8 cellular contexts compared by ENCODE assay signal in the genomic region with DNA sequence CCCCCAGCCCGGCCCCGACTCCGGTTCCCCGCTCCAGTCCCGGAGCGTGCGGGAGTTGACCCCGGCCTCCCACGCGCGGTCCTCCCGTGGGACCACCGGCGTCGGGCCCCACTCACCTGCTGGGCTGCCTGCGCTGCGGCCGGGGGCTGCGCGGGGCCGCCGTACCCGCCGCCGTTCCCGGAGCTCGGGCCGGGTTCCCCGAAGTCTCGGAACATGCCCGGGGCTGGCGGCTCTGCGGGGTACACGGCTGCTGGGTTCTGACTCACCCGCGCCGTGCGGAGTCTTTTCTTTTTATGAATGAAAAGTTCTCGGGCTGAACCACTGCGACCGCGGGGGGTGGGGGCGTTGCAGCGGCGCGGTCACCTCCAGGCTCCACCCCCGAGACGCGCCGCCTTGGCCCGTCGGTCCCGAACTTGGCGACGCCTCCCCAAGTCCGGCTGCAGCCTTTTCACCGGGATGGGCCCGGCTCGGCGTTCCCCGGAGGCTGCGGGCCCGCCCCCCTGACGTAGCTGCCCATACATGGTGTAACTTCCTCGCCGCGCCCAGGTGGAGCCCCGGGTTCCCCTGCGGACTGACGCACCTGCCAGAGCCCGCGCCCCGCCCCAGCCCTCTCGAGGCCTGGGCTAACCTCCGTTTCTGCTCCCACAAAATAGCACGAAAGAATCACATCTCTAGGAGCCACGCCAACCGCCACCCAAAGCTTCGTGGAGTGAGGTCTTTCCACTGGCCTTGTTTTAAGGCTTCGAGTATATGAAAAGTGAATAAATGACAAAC. TPM values are rescaled to one million over a fixed set of nuclear protein-coding genes. Genes with fewer than 3 reads are reported as not detected.
A peak's percentile ranks its signal among the peaks of the same experiment; 100 is the strongest.
DNase-seq lines count a peak whose midpoint lies in the region; TF ChIP-seq lines count a peak whose summit lies in the region.

TSS of gene FOSL1 (minus strand) at position 264 of the 774 bp plus-strand sequence. CDS start at position 215, 49 bp downstream.

- H4K20me1 ChIP-seq in smooth muscle cell (ENCODE audit: low read depth): peaks cover 35% of the 10 kb centered on the region

- no peak for TF ChIP-seq CTCF in GM12864 (IDR thresholded peaks at IDR 0.05; ENCODE audit: low read depth, low read length, missing control alignments)
- TF ChIP-seq CTCF in HFF-Myc (IDR thresholded peaks at IDR 0.05; ENCODE audit: low read depth, low read length, missing control alignments): no peak
- no peak for TF ChIP-seq CTCF in WERI-Rb-1 (IDR thresholded peaks at IDR 0.05; ENCODE audit: low read depth, low read length)
- no peak for TF ChIP-seq CTCF in smooth muscle cell (IDR thresholded peaks at IDR 0.05; ENCODE audit: borderline replicate concordance, insufficient read depth, poor library complexity, severe bottlenecking)

- H3K27ac ChIP-seq in WERI-Rb-1 (no peak within 1 kb of the TSS), smooth muscle cell (ENCODE audit: low read depth) (peak within 1 kb of the TSS; percentile 82)

- 5% methylated on average over 50 of the region's 80 CpGs for WGBS in smooth muscle cell (ENCODE audit: low lambda C conversion rate)

- peak within 1 kb of the TSS; percentile 56 for H3K4me3 ChIP-seq in GM12864 (ENCODE audit: low read depth, low read length)
- H3K4me3 ChIP-seq in HFF-Myc (replicated peaks; ENCODE audit: low read depth, low read length): peak within 1 kb of the TSS; percentile 71
- peak within 1 kb of the TSS; percentile 56 for H3K4me3 ChIP-seq in WERI-Rb-1 (ENCODE audit: low read depth, low read length)
- H3K4me3 ChIP-seq in smooth muscle cell: peak within 1 kb of the TSS; percentile 89

- peaks cover 25% of the 10 kb centered on the region for H3K4me1 ChIP-seq in smooth muscle cell (ENCODE audit: low read depth)

- H3K9me3 ChIP-seq in WERI-Rb-1 (ENCODE audit: severe bottlenecking): no peaks in the 10 kb centered on the region
- no peaks in the 10 kb centered on the region for H3K9me3 ChIP-seq in smooth muscle cell (replicated peaks; ENCODE audit: low read depth)

- peaks cover 26% of the 10 kb centered on the region for H3F3A ChIP-seq in smooth muscle cell (ENCODE audit: low read depth)

- no peaks in the 10 kb centered on the region for H3K27me3 ChIP-seq in WERI-Rb-1 (ENCODE audit: insufficient read depth, low read depth, severe bottlenecking)
- H3K27me3 ChIP-seq in smooth muscle cell (ENCODE audit: low read depth): no peaks in the 10 kb centered on the region

- peak; percentile 57 for DNase-seq in GM12864 (ENCODE audit: low read depth)
- DNase-seq in HFF-Myc (ENCODE audit: extremely low read depth, low read depth): no peak
- DNase-seq in NCI-H1048 (lab: John Stamatoyannopoulos, UW): peak; percentile 72
- DNase-seq in WERI-Rb-1: peak; percentile 77
- DNase-seq in T47D (ENCODE audit: low read depth in 1 of 2, low spot score in 1 of 2): peak; percentile 97
- peak; percentile 92 for DNase-seq in iPS-NIHi7 (ENCODE audit: extremely low spot score)
- DNase-seq in smooth muscle cell (lab: John Stamatoyannopoulos, UW; ENCODE audit: unreplicated experiment): peak; percentile 74
- no peak for DNase-seq in NCI-H1092 (lab: John Stamatoyannopoulos, UW)

- peaks cover 41% of the 10 kb centered on the region for H3K79me2 ChIP-seq in smooth muscle cell (ENCODE audit: low read depth)

- in situ Hi-C loops in T47D (cut with HindIII; ENCODE audit: low pct_unique_long_range_greater_than_20kb, low sequenced_read_pairs): no loop called here

- no peak within 1 kb of the TSS for H2AFZ ChIP-seq in smooth muscle cell (ENCODE audit: low read depth)

- peak within 1 kb of the TSS; percentile 99 for H3K9ac ChIP-seq in smooth muscle cell (ENCODE audit: low read depth)

- no peaks in the 10 kb centered on the region for H3K36me3 ChIP-seq in WERI-Rb-1
- H3K36me3 ChIP-seq in smooth muscle cell (ENCODE audit: low read depth): no peaks in the 10 kb centered on the region

- peak within 1 kb of the TSS; percentile 99 for H3K4me2 ChIP-seq in smooth muscle cell

RNA-seq across cellular contexts. Expression of gene FOSL1, which starts in this region (rescaled TPM):
- 12.5 and 15.8 TPM in 2 replicates for total RNA-seq in smooth muscle cell
- 26.1 and 49.8 TPM in 2 replicates for polyA plus RNA-seq in smooth muscle cell

Comparison
In these comparisons a context has a peak if more than half of its experiments do, and no peak if none do; other contexts are left out.
1. DNase-seq: peak in GM12864 (single experiment), NCI-H1048 (single experiment), WERI-Rb-1 (single experiment), T47D (2 of 2), iPS-NIHi7 (single experiment) and smooth muscle cell (single experiment); none in HFF-Myc (single experiment) and NCI-H1092 (single experiment).
2. Peak in every context shown above with its lines, with median percentiles within 50 percentile points of each other: H3K4me3 ChIP-seq.